ENCODE assay signal across 9 cellular contexts in genomic region chr1:40532844-40533424, GRCh38.
DNase-seq lines count a peak whose midpoint lies in the region; ATAC-seq and TF ChIP-seq lines count a peak whose summit lies in the region.
"Had no signal": no experiment of that assay in that cellular context is flagged by ENCODE, and none has a peak within 500 bp of the region (broad histone marks: within the 10 kb centered on the region; RNA-seq: fewer than 3 reads in every experiment).

No MANE protein-coding gene starts in this region.

- no peaks in the 10 kb centered on the region for H3K27me3 Mint-ChIP-seq in memory B cell

- POLR2A ChIA-PET in RWPE1 (lab: Yijun Ruan, JAX; ENCODE audit: low non-redundant PET), result no interaction called here

- no peak overlapping the region for H3K27ac ChIP-seq in RWPE1

- H3K4me3 Mint-ChIP-seq in memory B cell, result peak overlapping the region; percentile 43

- peaks cover 5% of the 10 kb centered on the region for H3K36me3 Mint-ChIP-seq in memory B cell

- CTCF ChIA-PET in RWPE1 (lab: Yijun Ruan, JAX), result interaction anchor here (0.6 to 1.6 kb wide), 16 partner anchors 8 to 501 kb away, joined by 3 to 11 read pairs (median 4); no protein-coding TSS in a partner anchor

- H3K4me1 Mint-ChIP-seq in memory B cell, result peaks cover 13% of the 10 kb centered on the region

- peak; percentile 69 for TF ChIP-seq CTCF in RWPE1 (conservative IDR thresholded peaks at IDR 0.05; ENCODE audit: low read depth)
- TF ChIP-seq CTCF in cardiac fibroblast (IDR thresholded peaks at IDR 0.05; ENCODE audit: low read depth, low read length), result peak; percentile 70

- H3K27ac Mint-ChIP-seq in memory B cell, result no peak overlapping the region

- peaks cover 4% of the 10 kb centered on the region for H3K9me3 Mint-ChIP-seq in memory B cell

- ATAC-seq in memory B cell (ENCODE audit: low read depth) (peak; percentile 54), GM19395 (IDR thresholded peaks at IDR 0.05; ENCODE audit: unreplicated experiment) (no peak)

- no peak overlapping the region for H3K4me3 ChIP-seq in cardiac fibroblast (replicated peaks in 1 of 2; ENCODE audit: low read depth in 2 of 2, low read length in 2 of 2)

- DNase-seq in stimulated activated CD4-positive, alpha-beta T cell treated with anti-CD3 and anti-CD28 coated beads, Interleukin-15, amount 100 ng/mL, for 24 hours, result peak; percentile 27
- DNase-seq in stimulated activated CD4-positive, alpha-beta T cell treated with anti-CD3 and anti-CD28 coated beads, Interleukin-12 subunit alpha, Interleukin-12 subunit beta, amount 100 ng/mL, for 4 hours, result no peak
- DNase-seq in Kasumi-1 (lab: John Stamatoyannopoulos, UW) (peak; percentile 84 to 87), RWPE1 (ENCODE audit: low spot score) (peak; percentile 57), cardiac fibroblast (ENCODE audit: low read depth in 2 of 2) (peak; percentile 65 to 70), memory B cell (ENCODE audit: low spot score in 2 of 2) (peak in 1 of 2 donors; percentile 36), cortex of kidney (lab: John Stamatoyannopoulos, UW) (no peak)
- DNase-seq: left cardiac atrium had no signal

Comparison
In these comparisons a context has a peak if more than half of its experiments do, and no peak if none do; other contexts are left out.
1. DNase-seq: peak in stimulated activated CD4-positive, alpha-beta T cell treated with anti-CD3 and anti-CD28 coated beads, Interleukin-15, amount 100 ng/mL, for 24 hours (single experiment), Kasumi-1 (2 of 2), RWPE1 (single experiment) and cardiac fibroblast (2 of 2); none in stimulated activated CD4-positive, alpha-beta T cell treated with anti-CD3 and anti-CD28 coated beads, Interleukin-12 subunit alpha, Interleukin-12 subunit beta, amount 100 ng/mL, for 4 hours (single experiment) and cortex of kidney (single experiment).